Comparison of ENCODE assay signal across 8 cellular contexts in the genomic region with DNA sequence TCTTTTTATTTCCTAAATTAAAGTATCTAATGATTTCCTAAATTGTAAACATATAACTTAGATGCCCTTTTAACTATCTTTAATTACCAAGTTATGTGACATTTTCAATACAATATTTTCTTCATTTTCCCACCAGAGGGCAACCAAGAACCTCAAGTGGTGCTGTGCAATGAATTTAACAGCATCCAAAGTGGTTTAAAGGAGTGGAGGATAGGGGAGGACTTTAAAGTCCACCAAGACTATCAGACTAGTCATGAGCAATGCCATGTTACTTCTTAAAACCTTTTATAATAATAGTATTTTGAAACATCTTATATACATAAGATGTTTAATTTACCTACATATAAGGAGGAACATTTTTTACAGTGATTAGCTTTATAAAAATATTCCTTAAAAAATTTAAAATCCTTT.
A peak's percentile ranks its signal among the peaks of the same experiment; 100 is the strongest.
DNase-seq lines count a peak whose midpoint lies in the region; ATAC-seq and TF ChIP-seq lines count a peak whose summit lies in the region.

No MANE protein-coding gene starts in this region.

- H3K9me3 ChIP-seq in OCI-LY1 (ENCODE audit: low read length) (no peaks in the 10 kb centered on the region), endodermal cell (ENCODE audit: control insufficient read depth, low read length) (no peaks in the 10 kb centered on the region), mucosa of descending colon (no peaks in the 10 kb centered on the region)

- H3K79me2 ChIP-seq in OCI-LY1 (ENCODE audit: insufficient read depth, low read length): peaks cover 58% of the 10 kb centered on the region

- H3K36me3 ChIP-seq in OCI-LY1 (ENCODE audit: insufficient read depth, low read length): no peaks in the 10 kb centered on the region
- H3K36me3 ChIP-seq in endodermal cell (ENCODE audit: control insufficient read depth, insufficient read depth, low read length): no peaks in the 10 kb centered on the region
- H3K36me3 ChIP-seq in mucosa of descending colon (ENCODE audit: low read depth): no peaks in the 10 kb centered on the region

- no peaks in the 10 kb centered on the region for H3F3A ChIP-seq in OCI-LY1 (ENCODE audit: insufficient read depth, low read length)

- H3K27me3 ChIP-seq in OCI-LY1 (ENCODE audit: insufficient read depth, low read length) (no peaks in the 10 kb centered on the region), endodermal cell (ENCODE audit: control insufficient read depth, insufficient read depth, low read length, poor library complexity, severe bottlenecking) (no peaks in the 10 kb centered on the region)

- H4K20me1 ChIP-seq in OCI-LY1 (ENCODE audit: insufficient read depth, low read length): no peaks in the 10 kb centered on the region

- H3K27ac Mint-ChIP-seq in endodermal cell: no peak overlapping the region

- no peak overlapping the region for H2AFZ ChIP-seq in OCI-LY1 (ENCODE audit: low read length)

- no peaks in the 10 kb centered on the region for H3K9me3 Mint-ChIP-seq in endodermal cell

- no peaks in the 10 kb centered on the region for H3K27me3 Mint-ChIP-seq in endodermal cell (ENCODE audit: insufficient read depth)

- TF ChIP-seq CTCF in OCI-LY1 (IDR thresholded peaks at IDR 0.05; ENCODE audit: low read length): peak; percentile 85
- TF ChIP-seq CTCF in endodermal cell (conservative IDR thresholded peaks at IDR 0.05): peak; percentile 83
- TF ChIP-seq CTCF in mucosa of descending colon (IDR thresholded peaks at IDR 0.05): no peak

- no peak overlapping the region for H3K4me3 Mint-ChIP-seq in endodermal cell

- ATAC-seq in mucosa of descending colon (peak; percentile 61), GM18861 (IDR thresholded peaks at IDR 0.05; ENCODE audit: unreplicated experiment) (no peak), HG03571 (IDR thresholded peaks at IDR 0.05; ENCODE audit: unreplicated experiment) (no peak), GM19324 (IDR thresholded peaks at IDR 0.05; ENCODE audit: low FRiP score, unreplicated experiment) (no peak)

- H3K36me3 Mint-ChIP-seq in endodermal cell (ENCODE audit: low read depth): no peaks in the 10 kb centered on the region

- H3K4me2 ChIP-seq in OCI-LY1 (ENCODE audit: low read length): no peak overlapping the region

- H3K9ac ChIP-seq in OCI-LY1 (ENCODE audit: low read length) (no peak overlapping the region), endodermal cell (ENCODE audit: extremely low read depth, low read length, poor library complexity, severe bottlenecking) (no peak overlapping the region)

- H3K4me3 ChIP-seq in OCI-LY1 (ENCODE audit: low read depth, low read length, poor library complexity, severe bottlenecking): no peak overlapping the region
- no peak overlapping the region for H3K4me3 ChIP-seq in endodermal cell (ENCODE audit: low read length)
- H3K4me3 ChIP-seq in mucosa of descending colon: no peak overlapping the region

- H3K9me2 ChIP-seq in OCI-LY1 (ENCODE audit: low read depth, low read length): no peaks in the 10 kb centered on the region

- peak; percentile 42 for DNase-seq in DMS153 (lab: John Stamatoyannopoulos, UW)
- peak; percentile 22 for DNase-seq in HS-27A (ENCODE audit: low read depth)
- DNase-seq in endodermal cell: no peak
- no peak for DNase-seq in mucosa of descending colon

- H3K4me1 ChIP-seq in OCI-LY1 (ENCODE audit: insufficient read depth, low read length, severe bottlenecking) (peaks cover 19% of the 10 kb centered on the region), endodermal cell (ENCODE audit: control insufficient read depth, insufficient read depth, low read length) (no peaks in the 10 kb centered on the region), mucosa of descending colon (ENCODE audit: low read depth) (peaks cover 21% of the 10 kb centered on the region)

- peaks cover 4% of the 10 kb centered on the region for H3K4me1 Mint-ChIP-seq in endodermal cell

- intact Hi-C loops in mucosa of descending colon (cut with DNase I, micrococcal nuclease): no loop called here

- H3K27ac ChIP-seq in OCI-LY1 (ENCODE audit: low read depth, low read length, poor library complexity, severe bottlenecking) (no peak overlapping the region), endodermal cell (ENCODE audit: low read depth, low read length) (no peak overlapping the region)

Comparison
In these comparisons a context has a peak if more than half of its experiments do, and no peak if none do; other contexts are left out.
1. DNase-seq: peak in DMS153 (single experiment) and HS-27A (single experiment); none in endodermal cell (single experiment) and mucosa of descending colon (0 of 3).